ENCODE assay signal across 7 cellular contexts in the genomic region with DNA sequence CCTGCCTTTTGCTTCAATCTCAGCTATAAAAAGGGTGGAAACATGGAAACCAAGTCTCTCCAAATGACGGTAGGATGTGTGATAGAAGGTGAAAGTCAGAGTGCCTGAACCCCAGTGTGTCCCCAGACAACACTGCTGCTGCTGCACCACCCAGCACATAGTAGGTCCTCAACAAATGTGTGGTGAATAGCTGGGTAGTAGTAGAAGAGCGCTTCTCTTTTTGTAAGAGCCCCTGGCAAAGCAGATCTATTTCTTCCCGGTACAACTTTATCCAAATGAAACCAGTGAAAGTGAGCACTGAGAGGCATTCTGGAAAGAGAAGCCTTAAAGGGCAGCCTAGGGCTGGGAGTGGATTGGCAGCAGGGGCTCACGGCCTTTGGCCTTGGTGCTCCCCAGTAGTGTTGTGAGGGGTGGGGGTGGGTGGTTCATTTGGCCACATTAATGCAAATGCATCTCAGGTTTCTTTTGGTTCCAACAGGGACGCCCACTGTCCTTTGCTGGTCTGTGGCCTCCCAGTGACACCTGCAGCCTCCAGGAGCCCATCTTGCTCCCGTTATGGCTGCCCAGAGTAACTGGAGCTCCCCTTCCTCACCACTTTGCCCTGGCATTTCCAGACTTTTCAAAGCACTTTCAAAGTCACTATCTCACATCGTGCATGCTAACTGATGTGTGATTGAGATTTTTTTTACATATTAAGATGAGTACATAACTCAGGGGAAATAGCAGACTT.
DNase-seq lines count a peak whose midpoint lies in the region; ATAC-seq and TF ChIP-seq lines count a peak whose summit lies in the region.

No MANE protein-coding gene starts in this region.

- 34 to 41% methylated on average over 3 to 7 of the region's 7 CpGs for WGBS in transverse colon (ENCODE audit: low coverage in 1 of 2), 2 donors

- CTCF ChIA-PET in GM10248 (lab: Yijun Ruan, JAX) = interaction anchor here (0.7 to 2.7 kb wide), 33 partner anchors 8 to 1330 kb away, joined by 3 to 43 read pairs (median 4); no protein-coding TSS in a partner anchor

- 0 out of 2 replicates have a peak overlapping the region, but pooled peaks have one; percentile 12 for H3K9ac ChIP-seq in OCI-LY3 (ENCODE audit: low read length)
- H3K9ac ChIP-seq in mucosa of stomach (ENCODE audit: low read length) = peak overlapping the region; percentile 12

- H3K79me2 ChIP-seq in OCI-LY3 (ENCODE audit: low read length) = no peaks in the 10 kb centered on the region

- no peak overlapping the region for H3K27ac ChIP-seq in OCI-LY3 (ENCODE audit: low read length)
- peak overlapping the region; percentile 69 for H3K27ac ChIP-seq in epithelial cell of prostate
- H3K27ac ChIP-seq in transverse colon = peak overlapping the region; percentile 70 to 80 (median 78)

- H3K4me2 ChIP-seq in OCI-LY3 (ENCODE audit: low read length) = peak overlapping the region; percentile 48

- no peak for TF ChIP-seq POLR2A in transverse colon (IDR thresholded peaks at IDR 0.05)

- POLR2A ChIA-PET in GM10248 (lab: Yijun Ruan, JAX) = no interaction called here

- H2AFZ ChIP-seq in OCI-LY3 (ENCODE audit: low read depth, low read length) = 0 out of 2 replicates have a peak overlapping the region, but pooled peaks have one; percentile 12

- H3K4me3 ChIP-seq in OCI-LY3 (ENCODE audit: low read length) (peak overlapping the region; percentile 17; the same call in 1 of the 2 replicates), mucosa of stomach (ENCODE audit: low read length) (no peak overlapping the region), transverse colon (no peak overlapping the region)

- ATAC-seq in GM21528 (IDR thresholded peaks at IDR 0.05; ENCODE audit: low FRiP score, unreplicated experiment) = no peak

- H3K4me1 ChIP-seq in OCI-LY3 (ENCODE audit: low read length) = peaks cover 9% of the 10 kb centered on the region
- peaks cover 22% of the 10 kb centered on the region for H3K4me1 ChIP-seq in mucosa of stomach (ENCODE audit: control insufficient read depth, insufficient read depth, low read length)
- H3K4me1 ChIP-seq in transverse colon = peaks cover 17 to 51% (median 33%) of the 10 kb centered on the region in 4 donors

- intact Hi-C loops in transverse colon (cut with DNase I; ENCODE audit: low total_unique reads) = loop anchor here (10.0 kb wide), 1 partner anchor 382 kb away; no protein-coding TSS in a partner anchor

- DNase-seq in epithelial cell of prostate (ENCODE audit: low read depth, low spot score) = no peak
- DNase-seq in transverse colon = no peak
- no peak for DNase-seq in GM10248 (ENCODE audit: extremely low spot score)
- DNase-seq in stimulated activated CD8-positive, alpha-beta memory T cell treated with anti-CD3 and anti-CD28 coated beads, Interleukin-4, amount 100 ng/mL, for 48 hours = no peak

- no peaks in the 10 kb centered on the region for H4K20me1 ChIP-seq in OCI-LY3 (ENCODE audit: insufficient read depth, low read length)

- no peak for TF ChIP-seq EP300 in transverse colon (IDR thresholded peaks at IDR 0.05; ENCODE audit: low read depth)

- TF ChIP-seq CTCF in OCI-LY3 (IDR thresholded peaks at IDR 0.05; ENCODE audit: low read depth, low read length) (no peak), transverse colon (IDR thresholded peaks at IDR 0.05) (no peak), GM10248 (IDR thresholded peaks at IDR 0.05; ENCODE audit: control extremely low read depth, extremely low read depth, low read depth, missing control alignments) (no peak)

- H3K9me3 ChIP-seq in OCI-LY3 (ENCODE audit: insufficient read depth, low read length) = no peaks in the 10 kb centered on the region
- no peaks in the 10 kb centered on the region for H3K9me3 ChIP-seq in mucosa of stomach (ENCODE audit: control insufficient read depth, low read length)
- H3K9me3 ChIP-seq in transverse colon = no peaks in the 10 kb centered on the region

- H3K27me3 ChIP-seq in OCI-LY3 (ENCODE audit: low read depth, low read length) = no peaks in the 10 kb centered on the region
- no peaks in the 10 kb centered on the region for H3K27me3 ChIP-seq in mucosa of stomach (ENCODE audit: control insufficient read depth, insufficient read depth, low read length)
- H3K27me3 ChIP-seq in transverse colon = no peaks in the 10 kb centered on the region

- H3K36me3 ChIP-seq in OCI-LY3 (replicated peaks; ENCODE audit: low read depth, low read length) = no peaks in the 10 kb centered on the region
- no peaks in the 10 kb centered on the region for H3K36me3 ChIP-seq in mucosa of stomach (ENCODE audit: control insufficient read depth, insufficient read depth, low read length)
- H3K36me3 ChIP-seq in transverse colon = no peaks in the 10 kb centered on the region

- in situ Hi-C loops in transverse colon (cut with MboI; ENCODE audit: low pct_ligation_motif_present in 1 of 4, low pct_unique_long_range_greater_than_20kb in 1 of 4, low sequenced_read_pairs in 3 of 4) = loop anchor here in 2 of 4 donors (10.0 to 25.0 kb wide), 2 partner anchors 462 to 644 kb away; no protein-coding TSS in a partner anchor
